ENCODE assay signal across 29 cellular contexts in genomic region chr10:56905051-56905450, GRCh38.
"Had no signal": no experiment of that assay in that cellular context is flagged by ENCODE, and none has a peak within 500 bp of the region (broad histone marks: within the 10 kb centered on the region; RNA-seq: fewer than 3 reads in every experiment).

No MANE protein-coding gene starts in this region.

- H3K4me3 ChIP-seq: colonic mucosa, coronary artery, dorsolateral prefrontal cortex, esophagus muscularis mucosa, esophagus squamous epithelium, gastrocnemius medialis, gastroesophageal sphincter, heart left ventricle, heart right ventricle had no signal

- H3K27me3 ChIP-seq: colonic mucosa, esophagus muscularis mucosa, esophagus squamous epithelium, foreskin keratinocyte, gastrocnemius medialis, gastroesophageal sphincter, heart left ventricle, heart right ventricle had no signal

- H3K4me3 Mint-ChIP-seq: dendritic cell treated with granulocyte-macrophage colony-stimulating factor and Interleukin-4, amounts not matched to agents 40 ng/mL and 50 ng/mL, for 4 days; effector memory CD8-positive, alpha-beta T cell; endodermal cell had no signal

- H3K4me1 Mint-ChIP-seq: endodermal cell had no signal

- H3K27ac Mint-ChIP-seq: dendritic cell treated with granulocyte-macrophage colony-stimulating factor and Interleukin-4, amounts not matched to agents 40 ng/mL and 50 ng/mL, for 4 days; effector memory CD8-positive, alpha-beta T cell; endodermal cell had no signal

- ATAC-seq: effector memory CD8-positive, alpha-beta T cell; esophagus mucosa; foreskin keratinocyte; gastrocnemius medialis; gastroesophageal sphincter; heart left ventricle; heart right ventricle had no signal

- H3K9me3 Mint-ChIP-seq: effector memory CD8-positive, alpha-beta T cell; endodermal cell had no signal

- H3K9me3 ChIP-seq: colonic mucosa, esophagus muscularis mucosa, esophagus squamous epithelium, gastrocnemius medialis, gastroesophageal sphincter, heart left ventricle, heart right ventricle had no signal

- H3K4me1 ChIP-seq: colonic mucosa, esophagus muscularis mucosa, esophagus squamous epithelium, foreskin keratinocyte, gastrocnemius medialis, gastroesophageal sphincter, heart left ventricle, heart right ventricle had no signal

- FAIRE-seq: colon, endometrium, endothelial cell of umbilical vein, frontal cortex had no signal

- H3K27ac ChIP-seq: colonic mucosa, coronary artery, dorsolateral prefrontal cortex, epithelial cell of prostate, esophagus muscularis mucosa, esophagus squamous epithelium, foreskin keratinocyte, gastrocnemius medialis, gastroesophageal sphincter, heart left ventricle, heart right ventricle had no signal

- DNase-seq: colonic mucosa; cortex of kidney; dermis blood vessel endothelial cell; dorsolateral prefrontal cortex; effector CD4-positive, alpha-beta T cell; effector CD8-positive, alpha-beta T cell; effector memory CD4-positive, alpha-beta T cell; effector memory CD8-positive, alpha-beta T cell; endodermal cell; erythroblast; esophagus squamous epithelium; foreskin fibroblast; foreskin keratinocyte; foreskin melanocyte; gastrocnemius medialis; glutamatergic neuron; head of caudate nucleus; heart left ventricle; heart right ventricle had no signal

- H3K27me3 Mint-ChIP-seq: dendritic cell treated with granulocyte-macrophage colony-stimulating factor and Interleukin-4, amounts not matched to agents 40 ng/mL and 50 ng/mL, for 4 days; effector memory CD8-positive, alpha-beta T cell had no signal

- H3K36me3 ChIP-seq: colonic mucosa, esophagus muscularis mucosa, esophagus squamous epithelium, gastrocnemius medialis, gastroesophageal sphincter, heart left ventricle, heart right ventricle had no signal
